ENCODE assay signal across 29 cellular contexts in the genomic region with DNA sequence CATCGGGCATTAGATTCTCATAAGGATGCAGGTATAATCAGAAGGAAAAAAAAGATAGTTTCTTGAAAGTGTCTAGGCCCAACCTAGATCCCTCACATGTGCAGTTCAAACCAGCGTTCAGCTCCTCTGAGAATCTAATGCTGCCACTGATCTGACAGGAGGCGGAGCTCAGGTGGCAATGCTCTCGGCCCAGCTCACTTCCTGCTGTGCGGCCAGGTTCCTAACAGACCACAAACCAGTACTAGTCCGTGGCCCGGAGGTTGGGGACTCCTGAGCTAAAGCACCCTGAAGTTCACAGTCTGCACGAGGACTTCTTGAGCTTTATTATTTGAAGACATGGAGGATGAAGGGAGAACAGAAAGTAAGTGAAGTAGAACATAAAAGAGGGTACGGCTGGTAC. TPM values are rescaled to one million over a fixed set of nuclear protein-coding genes. Genes with fewer than 3 reads are reported as not detected.
DNase-seq lines count a peak whose midpoint lies in the region; ATAC-seq and TF ChIP-seq lines count a peak whose summit lies in the region.
"Had no signal": no experiment of that assay in that cellular context is flagged by ENCODE, and none has a peak within 500 bp of the region (broad histone marks: within the 10 kb centered on the region; RNA-seq: fewer than 3 reads in every experiment).

No MANE protein-coding gene starts in this region.

- TF ChIP-seq CTCF in CD4-positive, alpha-beta T cell (IDR thresholded peaks at IDR 0.05) = no peak

- no peaks in the 10 kb centered on the region for H3K27me3 Mint-ChIP-seq in activated CD4-positive, alpha-beta T cell treated with anti-CD3 and anti-CD28 coated beads for 36 hours
- H3K27me3 Mint-ChIP-seq in CD4-positive, alpha-beta T cell = no peaks in the 10 kb centered on the region
- no peaks in the 10 kb centered on the region for H3K27me3 Mint-ChIP-seq in T-helper 17 cell
- H3K27me3 Mint-ChIP-seq: naive B cell had no signal

- peak overlapping the region; percentile 55 for H3K27ac Mint-ChIP-seq in activated CD4-positive, alpha-beta T cell treated with anti-CD3 and anti-CD28 coated beads for 36 hours
- H3K27ac Mint-ChIP-seq in CD4-positive, alpha-beta T cell = peak overlapping the region; percentile 65
- peak overlapping the region; percentile 88 for H3K27ac Mint-ChIP-seq in T-helper 17 cell

- no peaks in the 10 kb centered on the region for H3K27me3 ChIP-seq in CD4-positive, alpha-beta T cell (ENCODE audit: control insufficient read depth, insufficient read depth, low read length)
- no peaks in the 10 kb centered on the region for H3K27me3 ChIP-seq in effector memory CD4-positive, alpha-beta T cell (replicated peaks; ENCODE audit: control insufficient read depth, insufficient read depth, low read length, poor library complexity, severe bottlenecking)
- H3K27me3 ChIP-seq: heart right ventricle, ovary, spleen, stomach had no signal

- peaks cover 30% of the 10 kb centered on the region for H3K36me3 ChIP-seq in effector memory CD4-positive, alpha-beta T cell (ENCODE audit: control insufficient read depth, insufficient read depth, low read length)
- H3K36me3 ChIP-seq: ovary had no signal

- H3K4me3 ChIP-seq in effector memory CD4-positive, alpha-beta T cell (ENCODE audit: insufficient read depth, low read depth, low read length, poor library complexity, severe bottlenecking) = no peak overlapping the region
- H3K4me3 ChIP-seq: GM23248, heart right ventricle, ovary, spleen, stomach had no signal

- no peak overlapping the region for H3K4me3 Mint-ChIP-seq in activated CD4-positive, alpha-beta T cell treated with anti-CD3 and anti-CD28 coated beads for 36 hours
- no peak overlapping the region for H3K4me3 Mint-ChIP-seq in CD4-positive, alpha-beta T cell
- H3K4me3 Mint-ChIP-seq in T-helper 17 cell = peak overlapping the region; percentile 73
- H3K4me3 Mint-ChIP-seq: naive B cell had no signal

- no peaks in the 10 kb centered on the region for H3K9me3 Mint-ChIP-seq in activated CD4-positive, alpha-beta T cell treated with anti-CD3 and anti-CD28 coated beads for 36 hours (ENCODE audit: low read depth)
- no peaks in the 10 kb centered on the region for H3K9me3 Mint-ChIP-seq in CD4-positive, alpha-beta T cell
- H3K9me3 Mint-ChIP-seq: naive B cell had no signal

- no peak overlapping the region for H3K27ac ChIP-seq in CD4-positive, alpha-beta T cell (ENCODE audit: low read depth, low read length)
- H3K27ac ChIP-seq in effector memory CD4-positive, alpha-beta T cell (ENCODE audit: insufficient read depth, low read length, poor library complexity, severe bottlenecking) = peak overlapping the region; percentile 12
- H3K27ac ChIP-seq: epithelial cell of prostate, GM23248, heart right ventricle, ovary, stomach had no signal

- CTCF ChIA-PET in activated CD4-positive, alpha-beta T cell treated with anti-CD3 and anti-CD28 coated beads for 36 hours (lab: Charles Lee) = no interaction called here
- CTCF ChIA-PET in CD4-positive, alpha-beta T cell (lab: Charles Lee) = interaction anchor here (0.5 kb wide), 1 partner anchor 12 kb away, joined by 4 read pairs; no protein-coding TSS in a partner anchor

- H3K36me3 Mint-ChIP-seq in activated CD4-positive, alpha-beta T cell treated with anti-CD3 and anti-CD28 coated beads for 36 hours (ENCODE audit: low read depth) = peaks cover 25% of the 10 kb centered on the region
- peaks cover 52% of the 10 kb centered on the region for H3K36me3 Mint-ChIP-seq in CD4-positive, alpha-beta T cell (ENCODE audit: low read depth)
- H3K36me3 Mint-ChIP-seq in T-helper 17 cell (ENCODE audit: low read depth) = no peaks in the 10 kb centered on the region

- ATAC-seq in activated CD4-positive, alpha-beta T cell treated with anti-CD3 and anti-CD28 coated beads for 36 hours = no peak
- ATAC-seq in CD4-positive, alpha-beta T cell (ENCODE audit: poor library complexity) = peak; percentile 46
- ATAC-seq in T-helper 17 cell (peak; percentile 75), HG02973 (IDR thresholded peaks at IDR 0.05; ENCODE audit: unreplicated experiment) (no peak), HG03175 (IDR thresholded peaks at IDR 0.05; ENCODE audit: unreplicated experiment) (no peak)

- intact Hi-C loops in activated CD4-positive, alpha-beta T cell treated with anti-CD3 and anti-CD28 coated beads for 36 hours (cut with DNase I, micrococcal nuclease) = no loop called here
- intact Hi-C loops in CD4-positive, alpha-beta T cell (cut with DNase I, micrococcal nuclease) = no loop called here

- POLR2A ChIA-PET in activated CD4-positive, alpha-beta T cell treated with anti-CD3 and anti-CD28 coated beads for 36 hours (lab: Charles Lee) = no interaction called here
- POLR2A ChIA-PET in CD4-positive, alpha-beta T cell (lab: Charles Lee) = interaction anchor here (0.6 to 1.1 kb wide), 2 partner anchors 16 to 31 kb away, joined by 3 to 4 read pairs; a partner anchor contains a TSS

- no peak for DNase-seq in activated CD4-positive, alpha-beta T cell treated with anti-CD3 and anti-CD28 coated beads for 36 hours
- no peak for DNase-seq in activated CD4-positive, alpha-beta T cell treated with anti-CD3 and anti-CD28 coated beads for 4 hours
- peak in 1 of 10 experiments; percentile 9 for DNase-seq in CD4-positive, alpha-beta T cell
- DNase-seq in T-helper 17 cell = no peak
- no peak for DNase-seq in effector memory CD4-positive, alpha-beta T cell
- no peak for DNase-seq in NCI-H748 treated with DMSO at 0.1 percent for 48 hours (lab: John Stamatoyannopoulos, UW)
- DNase-seq: 8988T; AML-193; caudate nucleus; dermis blood vessel endothelial cell; GM23248; heart right ventricle; Kasumi-1; mesendoderm; naive B cell; NCI-H187 treated with DMSO at 0.1 percent for 48 hours; NCI-H774; ovary; SHP77 treated with DMSO at 0.1 percent for 48 hours; spleen; stimulated activated CD4-positive, alpha-beta T cell treated with anti-CD3 and anti-CD28 coated beads, Interleukin-4, amount 100 ng/mL, for 24 hours; stomach; SW 1271; trophoblast cell had no signal

- no peaks in the 10 kb centered on the region for H3K4me1 ChIP-seq in effector memory CD4-positive, alpha-beta T cell (ENCODE audit: control insufficient read depth, insufficient read depth, low read length, poor library complexity, severe bottlenecking)
- H3K4me1 ChIP-seq: heart right ventricle had no signal

- H3K9me3 ChIP-seq in CD4-positive, alpha-beta T cell (ENCODE audit: control insufficient read depth, low read length) = no peaks in the 10 kb centered on the region
- no peaks in the 10 kb centered on the region for H3K9me3 ChIP-seq in T-helper 17 cell (ENCODE audit: control insufficient read depth, low read length, poor library complexity, severe bottlenecking)
- H3K9me3 ChIP-seq in effector memory CD4-positive, alpha-beta T cell (ENCODE audit: control insufficient read depth, low read length) = no peaks in the 10 kb centered on the region
- H3K9me3 ChIP-seq: heart right ventricle, ovary, spleen, stomach had no signal

- peaks cover 7% of the 10 kb centered on the region for H3K4me1 Mint-ChIP-seq in activated CD4-positive, alpha-beta T cell treated with anti-CD3 and anti-CD28 coated beads for 36 hours
- H3K4me1 Mint-ChIP-seq in CD4-positive, alpha-beta T cell (ENCODE audit: low read depth) = peaks cover 9% of the 10 kb centered on the region
- peaks cover 10% of the 10 kb centered on the region for H3K4me1 Mint-ChIP-seq in T-helper 17 cell

RNA-seq across cellular contexts. Expression of a gene that starts 16.8 kb away (rescaled TPM):
- total RNA-seq in activated CD4-positive, alpha-beta T cell treated with anti-CD3 and anti-CD28 coated beads for 36 hours = 10 to 100 TPM; 13.2 to 14.5 TPM
- total RNA-seq in CD4-positive, alpha-beta T cell = 10 to 100 TPM; 52.2 to 54.5 TPM
- 10 to 100 TPM; 37.9 to 51.6 TPM for total RNA-seq in T-helper 17 cell

RNA-seq across cellular contexts. Expression of a gene that starts 17.1 kb away (rescaled TPM):
- total RNA-seq in activated CD4-positive, alpha-beta T cell treated with anti-CD3 and anti-CD28 coated beads for 36 hours = 10 to 100 TPM; 44.1 to 57.9 TPM
- 10 to 100 TPM; 21.5 to 24.8 TPM for total RNA-seq in CD4-positive, alpha-beta T cell
- 10 to 100 TPM; 31.8 to 38.4 TPM for total RNA-seq in T-helper 17 cell

RNA-seq across cellular contexts. Expression of a gene that starts 31.5 kb away (rescaled TPM):
- total RNA-seq in activated CD4-positive, alpha-beta T cell treated with anti-CD3 and anti-CD28 coated beads for 36 hours = 10 to 100 TPM; 58.7 to 61.0 TPM
- total RNA-seq in CD4-positive, alpha-beta T cell = 1 to 10 TPM; 5.6 to 7.1 TPM
- total RNA-seq in T-helper 17 cell = 10 to 100 TPM in 1 of 2 donors, 1 to 10 TPM in 1; 9.8 to 14.0 TPM

RNA-seq across cellular contexts. Expression of a gene that starts 45.7 kb away (rescaled TPM):
- total RNA-seq in activated CD4-positive, alpha-beta T cell treated with anti-CD3 and anti-CD28 coated beads for 36 hours = under 1 TPM in 1 of 2 experiments, not detected in 1; 0.37 TPM
- total RNA-seq in CD4-positive, alpha-beta T cell = not detected
- not detected for total RNA-seq in T-helper 17 cell
- total RNA-seq: Daoy, dermis blood vessel endothelial cell, GM23248, heart right ventricle, OCI-LY7, ovary, spleen had no signal

Comparison
In these comparisons a context has a peak if more than half of its experiments do, and no peak if none do; other contexts are left out.
1. ATAC-seq: peak in CD4-positive, alpha-beta T cell (single experiment) and T-helper 17 cell (single experiment); none in activated CD4-positive, alpha-beta T cell treated with anti-CD3 and anti-CD28 coated beads for 36 hours (single experiment), HG02973 (single experiment) and HG03175 (single experiment).
2. Peak in every context shown above with its lines, with median percentiles within 50 percentile points of each other: H3K27ac Mint-ChIP-seq.